In genomic region chr5:38745836-38746732, GRCh38 we compare ENCODE assay signal across 21 cellular contexts.
"Had no signal": no experiment of that assay in that cellular context is flagged by ENCODE, and none has a peak within 500 bp of the region (broad histone marks: within the 10 kb centered on the region; RNA-seq: fewer than 3 reads in every experiment).

No MANE protein-coding gene starts in this region.

- H3K27me3 ChIP-seq: pancreas, suprapubic skin, upper lobe of right lung had no signal

- H3K27ac ChIP-seq: pancreas, skin epidermis, suprapubic skin, upper lobe of right lung had no signal

- H3K4me3 ChIP-seq: pancreas, skin epidermis, suprapubic skin, upper lobe of right lung had no signal

- H3K4me1 ChIP-seq: pancreas, suprapubic skin had no signal

- H3K36me3 ChIP-seq: pancreas, suprapubic skin, upper lobe of right lung had no signal

- H3K9me3 ChIP-seq: pancreas, suprapubic skin had no signal

- ATAC-seq: activated CD8-positive, alpha-beta T cell treated with anti-CD3 and anti-CD28 coated beads for 36 hours; activated naive CD4-positive, alpha-beta T cell treated with anti-CD3 and anti-CD28 coated beads, Interleukin-2, amount 50 U/mL, for 72 hours; activated T-cell treated with anti-CD3 and anti-CD28 coated beads, Interleukin-2, amount 50 U/mL, for 4 hours; left colon; naive thymus-derived CD8-positive, alpha-beta T cell; pancreas; upper lobe of right lung had no signal

- DNase-seq: activated B cell treated with CpG ODN at 0.5 μM for 24 hours; activated CD4-positive, alpha-beta T cell treated with anti-CD3 and anti-CD28 coated beads for 48 hours; activated CD8-positive, alpha-beta T cell treated with anti-CD3 and anti-CD28 coated beads for 36 hours; activated effector memory CD4-positive, alpha-beta T cell treated with Interleukin-2 at 50 U/mL for 16 hours; activated T-cell treated with anti-CD3 and anti-CD28 coated beads, Interleukin-2, amount 50 U/mL, for 4 hours; amniotic stem cell; erythroblast; immature natural killer cell; left colon; mammary epithelial cell; naive thymus-derived CD8-positive, alpha-beta T cell; pancreas; retina; stimulated activated CD4-positive, alpha-beta T cell treated with anti-CD3 and anti-CD28 coated beads, Interleukin-15, amount 100 ng/mL, for 24 hours; stimulated activated CD4-positive, alpha-beta T cell treated with anti-CD3 and anti-CD28 coated beads, Interleukin-4, amount 100 ng/mL, for 1 hour; stimulated activated naive CD4-positive, alpha-beta T cell treated with Interleukin-2 at 50 U/mL for 16 hours; SW 1271; upper lobe of right lung had no signal
